In the genomic region with DNA sequence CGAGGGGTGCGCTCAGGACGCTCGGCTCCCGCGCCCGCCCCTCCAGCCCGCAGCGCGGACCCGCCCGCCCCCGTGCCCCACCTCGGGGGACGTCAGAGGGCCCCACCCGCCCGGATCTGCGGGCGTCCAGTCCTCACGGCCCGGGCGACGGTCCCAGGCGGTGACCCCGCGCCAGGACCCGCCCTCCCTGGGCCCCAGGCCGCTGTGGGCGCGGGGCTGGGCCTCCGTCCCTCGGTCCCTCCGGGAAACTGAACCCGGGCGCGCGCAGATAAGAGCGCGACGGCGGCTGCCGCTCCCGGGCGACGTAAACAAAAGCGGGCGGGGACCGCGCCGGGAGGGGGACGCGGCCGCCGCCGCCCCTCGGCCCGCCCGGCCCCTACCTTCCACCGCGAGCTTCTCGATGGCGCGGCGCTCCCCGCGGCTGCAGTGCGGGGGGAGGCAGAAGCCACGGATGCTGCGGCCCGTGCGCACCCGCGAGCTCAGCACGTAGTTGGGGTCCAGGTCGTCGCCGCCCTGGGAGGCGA, we compare ENCODE assay signal across 6 cellular contexts. TPM values are rescaled to one million over a fixed set of nuclear protein-coding genes. Genes with fewer than 3 reads are reported as not detected.
DNase-seq lines count a peak whose midpoint lies in the region; ATAC-seq and TF ChIP-seq lines count a peak whose summit lies in the region.

No MANE protein-coding gene starts in this region.

- peak overlapping the region in 1 of 2 experiments; percentile 60; a peak in 2 of 4 replicates for H3K4me3 ChIP-seq in DND-41 (ENCODE audit: low read depth in 1 of 2, low read length in 2 of 2)
- peak overlapping the region; percentile 93 for H3K4me3 ChIP-seq in SK-N-MC
- peak overlapping the region; percentile 40 to 50 (median 42) for H3K4me3 ChIP-seq in right lobe of liver

- peak overlapping the region; percentile 73 for H3K4me2 ChIP-seq in DND-41 (ENCODE audit: insufficient read depth, low read length)

- H3K4me1 ChIP-seq in DND-41 (ENCODE audit: insufficient read depth, low read length) (peaks cover 8% of the 10 kb centered on the region; the same call in 1 of the 2 replicates), right lobe of liver (peaks cover 0 to 37% (median 5%) of the 10 kb centered on the region in 4 donors)

- H3K27ac ChIP-seq in DND-41 (ENCODE audit: low read length): no peak overlapping the region
- no peak overlapping the region for H3K27ac ChIP-seq in SK-N-MC
- peak overlapping the region in 1 of 3 donors; percentile 8 for H3K27ac ChIP-seq in right lobe of liver

- DNase-seq in DND-41 (no peak), SK-N-MC (ENCODE audit: low read depth, low spot score) (no peak), right lobe of liver (peak in 1 of 3 donors; percentile 36)
- DNase-seq in stimulated activated CD4-positive, alpha-beta T cell treated with anti-CD3 and anti-CD28 coated beads, Interleukin-4, amount 100 ng/mL, for 24 hours: no peak
- DNase-seq in activated CD4-positive, alpha-beta T cell treated with anti-CD3 and anti-CD28 coated beads for 1 hour: no peak

- H3K36me3 ChIP-seq in DND-41 (ENCODE audit: insufficient read depth, low read length) (no peaks in the 10 kb centered on the region), SK-N-MC (ENCODE audit: insufficient read depth, low read length) (peaks cover 20% of the 10 kb centered on the region), right lobe of liver (no peaks in the 10 kb centered on the region)

- ATAC-seq in DND-41 (ENCODE audit: insufficient read depth, low read depth) (no peak), right lobe of liver (peak; percentile 9 to 41 (median 29)), GM21515 (IDR thresholded peaks at IDR 0.05; ENCODE audit: unreplicated experiment) (no peak)

- no peak for TF ChIP-seq POLR2A in right lobe of liver (IDR thresholded peaks at IDR 0.05)

- peak overlapping the region; percentile 75 for H2AFZ ChIP-seq in DND-41 (ENCODE audit: low read depth, low read length)

- H3K79me2 ChIP-seq in DND-41 (ENCODE audit: insufficient read depth, low read length): no peaks in the 10 kb centered on the region

- 0 out of 2 replicates have a peak, but pooled peaks cover 4% of the 10 kb centered on the region for H4K20me1 ChIP-seq in DND-41 (ENCODE audit: insufficient read depth, low read length)

- no peaks in the 10 kb centered on the region for H3K27me3 ChIP-seq in DND-41 (ENCODE audit: insufficient read depth, low read length, poor library complexity)
- peaks cover 0 to 10% of the 10 kb centered on the region in 2 donors for H3K27me3 ChIP-seq in right lobe of liver

- H3K9me3 ChIP-seq in DND-41 (ENCODE audit: insufficient read depth, low read length, severe bottlenecking) (no peaks in the 10 kb centered on the region), SK-N-MC (ENCODE audit: low read depth, low read length) (no peaks in the 10 kb centered on the region), right lobe of liver (no peaks in the 10 kb centered on the region)

- intact Hi-C loops in right lobe of liver (cut with DNase I): no loop called here

- H3K9ac ChIP-seq in DND-41 (ENCODE audit: low read depth, low read length) (peak overlapping the region; percentile 48; the same call in 1 of the 2 replicates), SK-N-MC (ENCODE audit: insufficient read length) (peak overlapping the region; percentile 85)

- no peak for TF ChIP-seq CTCF in DND-41 (IDR thresholded peaks at IDR 0.05; ENCODE audit: borderline replicate concordance, extremely low read depth, low read length, poor library complexity, severe bottlenecking)
- TF ChIP-seq CTCF in right lobe of liver (IDR thresholded peaks at IDR 0.05): no peak

- 0% methylated on average over 31 of the region's 78 CpGs for WGBS in right lobe of liver (ENCODE audit: insufficient coverage, low coverage, low lambda C conversion rate, missing lambda C conversion rate)

RNA-seq across cellular contexts. Expression of gene CKB, which starts 1.1 kb away (rescaled TPM):
- total RNA-seq in right lobe of liver: 10 to 100 TPM in 2 of 6 experiments, 1 to 10 TPM in 4; 3.6 to 57.1 (median 6.7) TPM

RNA-seq across cellular contexts. Expression of gene TRMT61A, which starts 7.5 kb away (rescaled TPM):
- 10 to 100 TPM in 2 of 6 experiments, 1 to 10 TPM in 4; 3.8 to 12.1 (median 4.8) TPM for total RNA-seq in right lobe of liver

RNA-seq across cellular contexts. Expression of gene BAG5, which starts 41.0 kb away (rescaled TPM):
- total RNA-seq in right lobe of liver: 10 to 100 TPM in 4 of 6 experiments, 1 to 10 TPM in 2; 6.5 to 11.4 (median 10.9) TPM

RNA-seq across cellular contexts. Expression of gene COA8, which starts 41.3 kb away (rescaled TPM):
- 10 to 100 TPM in 5 of 6 experiments, 1 to 10 TPM in 1; 7.5 to 17.7 (median 14.9) TPM for total RNA-seq in right lobe of liver

Comparison
In these comparisons a context has a peak if more than half of its experiments do, and no peak if none do; other contexts are left out.
1. ATAC-seq: peak in right lobe of liver (4 of 4); none in DND-41 (single experiment) and GM21515 (single experiment).